ENCODE assay signal across 13 cellular contexts in genomic region chr17:40089085-40089895, GRCh38. TPM values are rescaled to one million over a fixed set of nuclear protein-coding genes. Genes with fewer than 3 reads are reported as not detected.
DNase-seq lines count a peak whose midpoint lies in the region; ATAC-seq and TF ChIP-seq lines count a peak whose summit lies in the region.
"Had no signal": no experiment of that assay in that cellular context is flagged by ENCODE, and none has a peak within 500 bp of the region (broad histone marks: within the 10 kb centered on the region; RNA-seq: fewer than 3 reads in every experiment).

No MANE protein-coding gene starts in this region.

- H3K36me3 Mint-ChIP-seq in CD4-positive, alpha-beta T cell (ENCODE audit: low read depth) = peaks cover 90% of the 10 kb centered on the region
- peaks cover 4% of the 10 kb centered on the region for H3K36me3 Mint-ChIP-seq in glutamatergic neuron (ENCODE audit: unreplicated experiment)
- peaks cover 89% of the 10 kb centered on the region for H3K36me3 Mint-ChIP-seq in stimulated activated effector memory CD8-positive, alpha-beta T cell treated with anti-CD3 and anti-CD28 coated beads, Interleukin-12 subunit alpha, Interleukin-12 subunit beta, amount 100 ng/mL, for 72 hours

- H3K27ac Mint-ChIP-seq in CD4-positive, alpha-beta T cell = peak overlapping the region; percentile 36
- H3K27ac Mint-ChIP-seq in glutamatergic neuron (ENCODE audit: unreplicated experiment) = no peak overlapping the region
- peak overlapping the region; percentile 86 for H3K27ac Mint-ChIP-seq in stimulated activated effector memory CD8-positive, alpha-beta T cell treated with anti-CD3 and anti-CD28 coated beads, Interleukin-12 subunit alpha, Interleukin-12 subunit beta, amount 100 ng/mL, for 72 hours

- CTCF ChIA-PET in CD4-positive, alpha-beta T cell (lab: Charles Lee) = interaction anchor here (1.6 to 1.8 kb wide), 2 partner anchors 14 to 103 kb away, joined by 3 to 6 read pairs; no protein-coding TSS in a partner anchor
- CTCF ChIA-PET in RWPE1 (lab: Yijun Ruan, JAX) = interaction anchor here (0.6 to 1.5 kb wide), 2 partner anchors 14 to 54 kb away, joined by 5 to 7 read pairs; no protein-coding TSS in a partner anchor

- no peak overlapping the region for H3K27ac ChIP-seq in CD4-positive, alpha-beta T cell (ENCODE audit: low read depth, low read length)
- H3K27ac ChIP-seq in RWPE1 = peak overlapping the region; percentile 98
- H3K27ac ChIP-seq: cardiac muscle cell, parathyroid adenoma, WERI-Rb-1 had no signal

- no peaks in the 10 kb centered on the region for H3K27me3 Mint-ChIP-seq in CD4-positive, alpha-beta T cell
- peaks cover 14% of the 10 kb centered on the region for H3K27me3 Mint-ChIP-seq in glutamatergic neuron (ENCODE audit: unreplicated experiment)

- H3K9me3 ChIP-seq in CD4-positive, alpha-beta T cell (ENCODE audit: control insufficient read depth, low read length) = no peaks in the 10 kb centered on the region
- H3K9me3 ChIP-seq: upper lobe of left lung had no signal

- no peaks in the 10 kb centered on the region for H3K27me3 ChIP-seq in CD4-positive, alpha-beta T cell (ENCODE audit: control insufficient read depth, insufficient read depth, low read length)
- H3K27me3 ChIP-seq: cardiac muscle cell, upper lobe of left lung had no signal

- H3K9me3 Mint-ChIP-seq in CD4-positive, alpha-beta T cell = no peaks in the 10 kb centered on the region
- peaks cover 4% of the 10 kb centered on the region for H3K9me3 Mint-ChIP-seq in glutamatergic neuron (ENCODE audit: unreplicated experiment)
- no peaks in the 10 kb centered on the region for H3K9me3 Mint-ChIP-seq in stimulated activated effector memory CD8-positive, alpha-beta T cell treated with anti-CD3 and anti-CD28 coated beads, Interleukin-12 subunit alpha, Interleukin-12 subunit beta, amount 100 ng/mL, for 72 hours

- intact Hi-C loops in CD4-positive, alpha-beta T cell (cut with DNase I, micrococcal nuclease) = no loop called here

- POLR2A ChIA-PET in CD4-positive, alpha-beta T cell (lab: Charles Lee) = interaction anchor here (0.7 to 1.2 kb wide), 4 partner anchors 9 to 62 kb away, joined by 3 to 10 read pairs (median 4); partner anchors contain the start of gene NR1D1
- POLR2A ChIA-PET in RWPE1 (lab: Yijun Ruan, JAX; ENCODE audit: low non-redundant PET) = no interaction called here

- no peak for TF ChIP-seq CTCF in CD4-positive, alpha-beta T cell (IDR thresholded peaks at IDR 0.05)
- TF ChIP-seq CTCF in RWPE1 (conservative IDR thresholded peaks at IDR 0.05; ENCODE audit: low read depth) = no peak
- no peak for TF ChIP-seq CTCF in glutamatergic neuron (IDR thresholded peaks at IDR 0.05; ENCODE audit: partially characterized antibody, unreplicated experiment)

- DNase-seq in CD4-positive, alpha-beta T cell = no peak
- DNase-seq in RWPE1 (ENCODE audit: low spot score) (no peak), glutamatergic neuron (no peak), islet precursor cell (no peak), activated gamma-delta T cell (lab: John Stamatoyannopoulos, UW) (no peak)
- no peak for DNase-seq in stimulated activated effector memory CD8-positive, alpha-beta T cell treated with anti-CD3 and anti-CD28 coated beads, Interleukin-12 subunit alpha, Interleukin-12 subunit beta, amount 100 ng/mL, for 72 hours (ENCODE audit: low spot score in 2 of 2)
- DNase-seq: activated naive CD4-positive, alpha-beta T cell; AML-193; WERI-Rb-1 had no signal

- H3K4me1 Mint-ChIP-seq in CD4-positive, alpha-beta T cell (ENCODE audit: low read depth) = peaks cover 30% of the 10 kb centered on the region
- H3K4me1 Mint-ChIP-seq in glutamatergic neuron (ENCODE audit: low read depth, unreplicated experiment) = peaks cover 31% of the 10 kb centered on the region
- peaks cover 32% of the 10 kb centered on the region for H3K4me1 Mint-ChIP-seq in stimulated activated effector memory CD8-positive, alpha-beta T cell treated with anti-CD3 and anti-CD28 coated beads, Interleukin-12 subunit alpha, Interleukin-12 subunit beta, amount 100 ng/mL, for 72 hours

- ATAC-seq in CD4-positive, alpha-beta T cell (ENCODE audit: poor library complexity) = no peak
- ATAC-seq in stimulated activated effector memory CD8-positive, alpha-beta T cell treated with anti-CD3 and anti-CD28 coated beads, Interleukin-12 subunit alpha, Interleukin-12 subunit beta, amount 100 ng/mL, for 72 hours = no peak
- no peak for ATAC-seq in HG02852 (IDR thresholded peaks at IDR 0.05; ENCODE audit: unreplicated experiment)

- no peak overlapping the region for H3K4me3 Mint-ChIP-seq in CD4-positive, alpha-beta T cell
- H3K4me3 Mint-ChIP-seq in glutamatergic neuron (ENCODE audit: unreplicated experiment) = peak overlapping the region; percentile 71
- no peak overlapping the region for H3K4me3 Mint-ChIP-seq in stimulated activated effector memory CD8-positive, alpha-beta T cell treated with anti-CD3 and anti-CD28 coated beads, Interleukin-12 subunit alpha, Interleukin-12 subunit beta, amount 100 ng/mL, for 72 hours

RNA-seq across cellular contexts. Expression of gene NR1D1, which starts 11.1 kb away (rescaled TPM):
- 10 to 100 TPM; 29.6 to 34.1 TPM for total RNA-seq in CD4-positive, alpha-beta T cell
- 1.3 TPM for total RNA-seq in glutamatergic neuron (ENCODE audit: unreplicated experiment)

RNA-seq across cellular contexts. Expression of gene THRA, which starts 26.5 kb away (rescaled TPM):
- total RNA-seq in CD4-positive, alpha-beta T cell = 10 to 100 TPM; 35.2 to 36.4 TPM
- 17.6 TPM for total RNA-seq in glutamatergic neuron (ENCODE audit: unreplicated experiment)

RNA-seq across cellular contexts. Expression of gene MSL1, which starts 32.5 kb away (rescaled TPM):
- 10 to 100 TPM; 77.0 to 79.2 TPM for total RNA-seq in CD4-positive, alpha-beta T cell
- total RNA-seq in glutamatergic neuron (ENCODE audit: unreplicated experiment) = 110 TPM

RNA-seq across cellular contexts. Expression of gene MED24, which starts 35.1 kb away (rescaled TPM):
- total RNA-seq in CD4-positive, alpha-beta T cell = 10 to 100 TPM; 82.9 to 85.3 TPM
- total RNA-seq in glutamatergic neuron (ENCODE audit: unreplicated experiment) = 172 TPM

RNA-seq across cellular contexts. Expression of gene CASC3, which starts 51.0 kb away (rescaled TPM):
- total RNA-seq in CD4-positive, alpha-beta T cell = 100 to 1,000 TPM; 195 to 207 TPM
- 145 TPM for total RNA-seq in glutamatergic neuron (ENCODE audit: unreplicated experiment)

Comparison
In these comparisons a context has a peak if more than half of its experiments do, and no peak if none do; other contexts are left out.
1. RNA of gene NR1D1, which starts 11.1 kb away (total RNA-seq): 29.6 to 34.1 TPM in CD4-positive, alpha-beta T cell; 1.3 TPM in glutamatergic neuron (single experiment); every median in the first group is over 10 times any median in the second.